ENCODE assay signal across 13 cellular contexts in genomic region chr11:10373340-10373739, GRCh38.
DNase-seq lines count a peak whose midpoint lies in the region; ATAC-seq and TF ChIP-seq lines count a peak whose summit lies in the region.
"Had no signal": no experiment of that assay in that cellular context is flagged by ENCODE, and none has a peak within 500 bp of the region (broad histone marks: within the 10 kb centered on the region; RNA-seq: fewer than 3 reads in every experiment).

No MANE protein-coding gene starts in this region.

- H3K4me3 Mint-ChIP-seq in activated CD4-positive, alpha-beta memory T cell treated with anti-CD3 and anti-CD28 coated beads, Interleukin-2, amount 10 ng/mL, durations not matched to agents 7 days and 5 days, result no peak overlapping the region
- H3K4me3 Mint-ChIP-seq in natural killer cell treated with Interleukin-12 subunit alpha and Interleukin-12 subunit beta and Interleukin-15 and Interleukin-18, amount 100 ng/mL, for 72 hours, result no peak overlapping the region
- H3K4me3 Mint-ChIP-seq: activated CD4-positive, alpha-beta memory T cell treated with anti-CD3 and anti-CD28 coated beads for 36 hours; B cell had no signal

- H3K27me3 Mint-ChIP-seq in activated CD4-positive, alpha-beta memory T cell treated with anti-CD3 and anti-CD28 coated beads, Interleukin-2, amount 10 ng/mL, durations not matched to agents 7 days and 5 days, result peaks cover 2% of the 10 kb centered on the region
- H3K27me3 Mint-ChIP-seq in natural killer cell treated with Interleukin-12 subunit alpha and Interleukin-12 subunit beta and Interleukin-15 and Interleukin-18, amount 100 ng/mL, for 72 hours, result peaks cover 11 to 19% of the 10 kb centered on the region in 2 donors

- CTCF ChIA-PET in activated CD4-positive, alpha-beta memory T cell treated with anti-CD3 and anti-CD28 coated beads, Interleukin-2, amount 10 ng/mL, durations not matched to agents 7 days and 5 days (lab: Charles Lee), result no interaction called here

- POLR2A ChIA-PET in activated CD4-positive, alpha-beta memory T cell treated with anti-CD3 and anti-CD28 coated beads, Interleukin-2, amount 10 ng/mL, durations not matched to agents 7 days and 5 days (lab: Charles Lee), result no interaction called here

- DNase-seq in DMS79 (lab: John Stamatoyannopoulos, UW) (peak; percentile 92), M059J (ENCODE audit: low read depth) (peak; percentile 93), left lobe of liver (ENCODE audit: low spot score) (peak; percentile 61)
- DNase-seq in effector CD8-positive, alpha-beta T cell (lab: John Stamatoyannopoulos, UW), result no peak
- DNase-seq in activated CD4-positive, alpha-beta memory T cell treated with anti-CD3 and anti-CD28 coated beads, Interleukin-2, amount 10 ng/mL, durations not matched to agents 7 days and 5 days, result no peak
- DNase-seq in natural killer cell treated with Interleukin-12 subunit alpha and Interleukin-12 subunit beta and Interleukin-15 and Interleukin-18, amount 100 ng/mL, for 72 hours (ENCODE audit: low spot score), result no peak
- no peak for DNase-seq in stimulated activated CD4-positive, alpha-beta T cell treated with anti-CD3 and anti-CD28 coated beads, Interleukin-2, amount 100 ng/mL, for 24 hours
- DNase-seq: activated CD4-positive, alpha-beta memory T cell treated with anti-CD3 and anti-CD28 coated beads for 36 hours; DND-41; posterior cingulate gyrus had no signal

- no peak overlapping the region for H3K27ac Mint-ChIP-seq in activated CD4-positive, alpha-beta memory T cell treated with anti-CD3 and anti-CD28 coated beads, Interleukin-2, amount 10 ng/mL, durations not matched to agents 7 days and 5 days
- H3K27ac Mint-ChIP-seq in natural killer cell treated with Interleukin-12 subunit alpha and Interleukin-12 subunit beta and Interleukin-15 and Interleukin-18, amount 100 ng/mL, for 72 hours, result no peak overlapping the region
- H3K27ac Mint-ChIP-seq: activated CD4-positive, alpha-beta memory T cell treated with anti-CD3 and anti-CD28 coated beads for 36 hours; B cell had no signal

- ATAC-seq in SK-N-SH treated with all-trans-retinoic acid at 6 μM for 48 hours (peak; percentile 68), left lobe of liver (peak; percentile 71)
- no peak for ATAC-seq in natural killer cell treated with Interleukin-12 subunit alpha and Interleukin-12 subunit beta and Interleukin-15 and Interleukin-18, amount 100 ng/mL, for 72 hours
- ATAC-seq: HCT116 had no signal

- H3K9me3 Mint-ChIP-seq in activated CD4-positive, alpha-beta memory T cell treated with anti-CD3 and anti-CD28 coated beads, Interleukin-2, amount 10 ng/mL, durations not matched to agents 7 days and 5 days, result no peaks in the 10 kb centered on the region
- H3K9me3 Mint-ChIP-seq in natural killer cell treated with Interleukin-12 subunit alpha and Interleukin-12 subunit beta and Interleukin-15 and Interleukin-18, amount 100 ng/mL, for 72 hours, result no peaks in the 10 kb centered on the region
- H3K9me3 Mint-ChIP-seq: activated CD4-positive, alpha-beta memory T cell treated with anti-CD3 and anti-CD28 coated beads for 36 hours had no signal

- no peaks in the 10 kb centered on the region for H3K36me3 Mint-ChIP-seq in activated CD4-positive, alpha-beta memory T cell treated with anti-CD3 and anti-CD28 coated beads, Interleukin-2, amount 10 ng/mL, durations not matched to agents 7 days and 5 days (ENCODE audit: low read depth)
- no peaks in the 10 kb centered on the region for H3K36me3 Mint-ChIP-seq in natural killer cell treated with Interleukin-12 subunit alpha and Interleukin-12 subunit beta and Interleukin-15 and Interleukin-18, amount 100 ng/mL, for 72 hours
- H3K36me3 Mint-ChIP-seq: activated CD4-positive, alpha-beta memory T cell treated with anti-CD3 and anti-CD28 coated beads for 36 hours had no signal

- no peaks in the 10 kb centered on the region for H3K4me1 Mint-ChIP-seq in activated CD4-positive, alpha-beta memory T cell treated with anti-CD3 and anti-CD28 coated beads, Interleukin-2, amount 10 ng/mL, durations not matched to agents 7 days and 5 days
- H3K4me1 Mint-ChIP-seq in natural killer cell treated with Interleukin-12 subunit alpha and Interleukin-12 subunit beta and Interleukin-15 and Interleukin-18, amount 100 ng/mL, for 72 hours (ENCODE audit: low read depth in 2 of 2), result no peaks in the 10 kb centered on the region
- H3K4me1 Mint-ChIP-seq: B cell had no signal

TF ChIP-seq in SK-N-SH treated with all-trans-retinoic acid at 6 μM for 48 hours, 23 proteins besides CTCF, POLR2A, EP300 and RAD21:
- TF ChIP-seq TOX (CRISPR knock-in tag; IDR thresholded peaks at IDR 0.05; ENCODE audit: borderline replicate concordance) (no peak), CSDC2 (CRISPR knock-in tag; IDR thresholded peaks at IDR 0.05) (no peak), ISL1 (CRISPR knock-in tag; IDR thresholded peaks at IDR 0.05) (peak; percentile 62), ZFP3 (CRISPR knock-in tag; IDR thresholded peaks at IDR 0.05) (no peak)
- TF ChIP-seq, protein P1, sequence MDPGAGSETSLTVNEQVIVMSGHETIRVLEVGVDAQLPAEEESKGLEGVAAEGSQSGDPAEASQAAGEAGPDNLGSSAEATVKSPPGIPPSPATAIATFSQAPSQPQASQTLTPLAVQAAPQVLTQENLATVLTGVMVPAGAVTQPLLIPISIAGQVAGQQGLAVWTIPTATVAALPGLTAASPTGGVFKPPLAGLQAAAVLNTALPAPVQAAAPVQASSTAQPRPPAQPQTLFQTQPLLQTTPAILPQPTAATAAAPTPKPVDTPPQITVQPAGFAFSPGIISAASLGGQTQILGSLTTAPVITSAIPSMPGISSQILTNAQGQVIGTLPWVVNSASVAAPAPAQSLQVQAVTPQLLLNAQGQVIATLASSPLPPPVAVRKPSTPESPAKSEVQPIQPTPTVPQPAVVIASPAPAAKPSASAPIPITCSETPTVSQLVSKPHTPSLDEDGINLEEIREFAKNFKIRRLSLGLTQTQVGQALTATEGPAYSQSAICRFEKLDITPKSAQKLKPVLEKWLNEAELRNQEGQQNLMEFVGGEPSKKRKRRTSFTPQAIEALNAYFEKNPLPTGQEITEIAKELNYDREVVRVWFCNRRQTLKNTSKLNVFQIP (CRISPR knock-in tag; IDR thresholded peaks at IDR 0.05; ENCODE audit: borderline replicate concordance, low read depth), result no peak
- TF ChIP-seq, protein P2, sequence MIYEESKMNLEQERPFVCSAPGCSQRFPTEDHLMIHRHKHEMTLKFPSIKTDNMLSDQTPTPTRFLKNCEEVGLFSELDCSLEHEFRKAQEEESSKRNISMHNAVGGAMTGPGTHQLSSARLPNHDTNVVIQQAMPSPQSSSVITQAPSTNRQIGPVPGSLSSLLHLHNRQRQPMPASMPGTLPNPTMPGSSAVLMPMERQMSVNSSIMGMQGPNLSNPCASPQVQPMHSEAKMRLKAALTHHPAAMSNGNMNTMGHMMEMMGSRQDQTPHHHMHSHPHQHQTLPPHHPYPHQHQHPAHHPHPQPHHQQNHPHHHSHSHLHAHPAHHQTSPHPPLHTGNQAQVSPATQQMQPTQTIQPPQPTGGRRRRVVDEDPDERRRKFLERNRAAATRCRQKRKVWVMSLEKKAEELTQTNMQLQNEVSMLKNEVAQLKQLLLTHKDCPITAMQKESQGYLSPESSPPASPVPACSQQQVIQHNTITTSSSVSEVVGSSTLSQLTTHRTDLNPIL (CRISPR knock-in tag; IDR thresholded peaks at IDR 0.05; ENCODE audit: low read depth), result no peak

Comparison
In these comparisons a context has a peak if more than half of its experiments do, and no peak if none do; other contexts are left out.
1. DNase-seq: peak in DMS79 (single experiment), M059J (single experiment) and left lobe of liver (single experiment); none in effector CD8-positive, alpha-beta T cell (single experiment), activated CD4-positive, alpha-beta memory T cell treated with anti-CD3 and anti-CD28 coated beads, Interleukin-2, amount 10 ng/mL, durations not matched to agents 7 days and 5 days (single experiment), natural killer cell treated with Interleukin-12 subunit alpha and Interleukin-12 subunit beta and Interleukin-15 and Interleukin-18, amount 100 ng/mL, for 72 hours (single experiment) and stimulated activated CD4-positive, alpha-beta T cell treated with anti-CD3 and anti-CD28 coated beads, Interleukin-2, amount 100 ng/mL, for 24 hours (0 of 2).
2. ATAC-seq: peak in SK-N-SH treated with all-trans-retinoic acid at 6 μM for 48 hours (single experiment) and left lobe of liver (single experiment); none in natural killer cell treated with Interleukin-12 subunit alpha and Interleukin-12 subunit beta and Interleukin-15 and Interleukin-18, amount 100 ng/mL, for 72 hours (0 of 2).